ENCODE assay signal across 10 cellular contexts in genomic region chr21:32807717-32808380, GRCh38. TPM values are rescaled to one million over a fixed set of nuclear protein-coding genes. Genes with fewer than 3 reads are reported as not detected.
DNase-seq lines count a peak whose midpoint lies in the region; ATAC-seq and TF ChIP-seq lines count a peak whose summit lies in the region.
"Had no signal": no experiment of that assay in that cellular context is flagged by ENCODE, and none has a peak within 500 bp of the region (broad histone marks: within the 10 kb centered on the region; RNA-seq: fewer than 3 reads in every experiment).

No MANE protein-coding gene starts in this region.

- H3K36me3 Mint-ChIP-seq in HFFc6 (ENCODE audit: low read depth) (no peaks in the 10 kb centered on the region), glutamatergic neuron (ENCODE audit: unreplicated experiment) (no peaks in the 10 kb centered on the region)
- H3K36me3 Mint-ChIP-seq in activated T-helper 17 cell treated with anti-CD3 and anti-CD28 coated beads, Interleukin-2, amount 50 U/mL, for 72 hours (ENCODE audit: low read depth), result no peaks in the 10 kb centered on the region

- TF ChIP-seq CTCF in HFFc6 (IDR thresholded peaks at IDR 0.05), result no peak
- TF ChIP-seq CTCF in glutamatergic neuron (IDR thresholded peaks at IDR 0.05; ENCODE audit: partially characterized antibody, unreplicated experiment), result no peak

- H3K4me1 Mint-ChIP-seq in HFFc6 (ENCODE audit: low read depth) (peaks cover 28% of the 10 kb centered on the region), glutamatergic neuron (ENCODE audit: low read depth, unreplicated experiment) (peaks cover 8% of the 10 kb centered on the region)
- peaks cover 30% of the 10 kb centered on the region for H3K4me1 Mint-ChIP-seq in activated T-helper 17 cell treated with anti-CD3 and anti-CD28 coated beads, Interleukin-2, amount 50 U/mL, for 72 hours

- no peak for ATAC-seq in activated T-helper 17 cell treated with anti-CD3 and anti-CD28 coated beads, Interleukin-2, amount 50 U/mL, for 72 hours (replicated peaks)
- ATAC-seq in HG02973 (IDR thresholded peaks at IDR 0.05; ENCODE audit: unreplicated experiment), result no peak
- ATAC-seq: lower lobe of right lung had no signal

- H3K9me3 Mint-ChIP-seq in HFFc6, result no peaks in the 10 kb centered on the region
- no peaks in the 10 kb centered on the region for H3K9me3 Mint-ChIP-seq in activated T-helper 17 cell treated with anti-CD3 and anti-CD28 coated beads, Interleukin-2, amount 50 U/mL, for 72 hours
- peaks cover 3% of the 10 kb centered on the region for H3K9me3 Mint-ChIP-seq in glutamatergic neuron (ENCODE audit: unreplicated experiment)
- H3K9me3 Mint-ChIP-seq: stimulated activated naive CD8-positive, alpha-beta T cell treated with anti-CD3 and anti-CD28 coated beads, Interleukin-15, Interleukin-2, amounts not matched to agents 100 ng/mL and 50 ng/mL, for 24 hours had no signal

- H3K4me3 Mint-ChIP-seq in HFFc6, result no peak overlapping the region
- H3K4me3 Mint-ChIP-seq in activated T-helper 17 cell treated with anti-CD3 and anti-CD28 coated beads, Interleukin-2, amount 50 U/mL, for 72 hours, result no peak overlapping the region
- no peak overlapping the region for H3K4me3 Mint-ChIP-seq in glutamatergic neuron (ENCODE audit: unreplicated experiment)
- H3K4me3 Mint-ChIP-seq: stimulated activated naive CD8-positive, alpha-beta T cell treated with anti-CD3 and anti-CD28 coated beads, Interleukin-15, Interleukin-2, amounts not matched to agents 100 ng/mL and 50 ng/mL, for 24 hours had no signal

- H3K27ac Mint-ChIP-seq in HFFc6, result no peak overlapping the region
- peak overlapping the region; percentile 33 for H3K27ac Mint-ChIP-seq in activated T-helper 17 cell treated with anti-CD3 and anti-CD28 coated beads, Interleukin-2, amount 50 U/mL, for 72 hours
- H3K27ac Mint-ChIP-seq in glutamatergic neuron (ENCODE audit: unreplicated experiment), result peak overlapping the region; percentile 41
- H3K27ac Mint-ChIP-seq: stimulated activated naive CD8-positive, alpha-beta T cell treated with anti-CD3 and anti-CD28 coated beads, Interleukin-15, Interleukin-2, amounts not matched to agents 100 ng/mL and 50 ng/mL, for 24 hours had no signal

- peaks cover 13% of the 10 kb centered on the region for H3K27me3 Mint-ChIP-seq in HFFc6 (ENCODE audit: insufficient read depth)
- H3K27me3 Mint-ChIP-seq in activated T-helper 17 cell treated with anti-CD3 and anti-CD28 coated beads, Interleukin-2, amount 50 U/mL, for 72 hours, result no peaks in the 10 kb centered on the region
- peaks cover 2% of the 10 kb centered on the region for H3K27me3 Mint-ChIP-seq in glutamatergic neuron (ENCODE audit: unreplicated experiment)
- H3K27me3 Mint-ChIP-seq: stimulated activated naive CD8-positive, alpha-beta T cell treated with anti-CD3 and anti-CD28 coated beads, Interleukin-15, Interleukin-2, amounts not matched to agents 100 ng/mL and 50 ng/mL, for 24 hours had no signal

- peak; percentile 21 for DNase-seq in HFFc6
- no peak for DNase-seq in glutamatergic neuron
- peak; percentile 31 for DNase-seq in skeletal muscle cell (ENCODE audit: low read depth)
- no peak for DNase-seq in UCSD-AML1 (lab: John Stamatoyannopoulos, UW; ENCODE audit: unreplicated experiment)
- no peak for DNase-seq in SW480 (ENCODE audit: low spot score)
- DNase-seq: effector CD8-positive, alpha-beta T cell; lower lobe of right lung had no signal

- no peak overlapping the region for H3K4me3 ChIP-seq in skeletal muscle cell (ENCODE audit: low read depth, low read length)
- H3K4me3 ChIP-seq: lower lobe of right lung had no signal

RNA-seq across cellular contexts. Expression of gene PAXBP1, which starts 36.3 kb away (rescaled TPM):
- total RNA-seq in HFFc6 (2021; fragmentation: NEBNext Ultra II Directional; extraction: Animal tissue kit (Norgen Biotek cat#: 25700)), result 10 to 100 TPM; 11.4 to 15.6 (median 13.9) TPM
- total RNA-seq in activated T-helper 17 cell treated with anti-CD3 and anti-CD28 coated beads, Interleukin-2, amount 50 U/mL, for 72 hours, result 100 to 1,000 TPM in 1 of 2 donors, 10 to 100 TPM in 1; 44.4 to 126 TPM
- 107 TPM for total RNA-seq in glutamatergic neuron (ENCODE audit: unreplicated experiment)

Comparison
In these comparisons a context has a peak if more than half of its experiments do, and no peak if none do; other contexts are left out.
1. DNase-seq: peak in HFFc6 (single experiment) and skeletal muscle cell (single experiment); none in glutamatergic neuron (single experiment), UCSD-AML1 (single experiment) and SW480 (single experiment).